Comparison of ENCODE assay signal across 9 cellular contexts in the genomic region with DNA sequence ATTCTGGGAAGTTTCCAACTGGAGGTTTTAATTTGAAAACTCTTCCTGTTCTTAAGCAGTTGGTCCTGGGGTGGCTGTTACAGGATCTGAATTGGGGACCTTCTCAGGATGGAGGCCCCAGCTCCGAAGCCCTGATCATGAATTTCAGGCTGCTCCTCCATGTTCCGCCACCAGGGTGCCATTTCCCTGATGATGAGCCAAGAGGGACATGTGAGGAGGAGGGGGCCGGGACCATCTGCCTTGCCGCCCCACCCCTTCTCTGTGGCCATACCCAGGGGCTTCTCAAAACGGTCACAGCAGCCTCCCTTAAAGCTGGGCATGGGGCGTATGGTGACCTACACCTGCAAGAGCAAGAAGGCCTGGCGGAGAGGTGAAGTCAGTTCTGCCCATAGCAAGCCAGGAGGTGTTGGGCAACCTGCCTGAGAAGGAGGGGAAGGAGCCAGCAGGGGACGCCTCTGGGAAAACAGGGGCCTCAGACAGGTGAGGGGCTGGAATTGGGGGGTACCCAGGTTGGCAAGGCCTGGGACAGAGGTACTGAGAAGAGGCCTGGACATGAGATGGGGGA. TPM values are rescaled to one million over a fixed set of nuclear protein-coding genes. Genes with fewer than 3 reads are reported as not detected.
DNase-seq lines count a peak whose midpoint lies in the region; ATAC-seq and TF ChIP-seq lines count a peak whose summit lies in the region.
"Had no signal": no experiment of that assay in that cellular context is flagged by ENCODE, and none has a peak within 500 bp of the region (broad histone marks: within the 10 kb centered on the region; RNA-seq: fewer than 3 reads in every experiment).

No MANE protein-coding gene starts in this region.

- H3K4me1 ChIP-seq in KMS-11 (ENCODE audit: low read depth, poor library complexity, severe bottlenecking) (peaks cover 25% of the 10 kb centered on the region), osteoblast (ENCODE audit: insufficient read depth, low read length) (peaks cover 7% of the 10 kb centered on the region)

- DNase-seq in activated CD4-positive, alpha-beta T cell treated with anti-CD3 and anti-CD28 coated beads, Interleukin-2, amount 50 U/mL, for 48 hours: peak; percentile 21 to 44
- DNase-seq in activated CD4-positive, alpha-beta T cell treated with anti-CD3 and anti-CD28 coated beads, Interleukin-2, amount 50 U/mL, for 4 hours: no peak
- DNase-seq in astrocyte of the spinal cord (ENCODE audit: low read depth, low spot score): no peak
- peak; percentile 81 for DNase-seq in osteoblast (ENCODE audit: insufficient read length, low spot score, missing footprints)
- DNase-seq in C1 segment of cervical spinal cord (lab: John Stamatoyannopoulos, UW): no peak
- no peak for DNase-seq in cerebellum (ENCODE audit: low spot score)
- DNase-seq: immature natural killer cell had no signal

- H3K4me3 ChIP-seq in KMS-11 (IDR thresholded peaks at IDR 0.05; ENCODE audit: insufficient read depth, low read depth, low read length): no peak overlapping the region
- no peak overlapping the region for H3K4me3 ChIP-seq in astrocyte of the spinal cord (ENCODE audit: low read depth, low read length)
- no peak overlapping the region for H3K4me3 ChIP-seq in osteoblast (ENCODE audit: insufficient read depth, low read length)

- H3K9ac ChIP-seq in KMS-11: no peak overlapping the region

- no peaks in the 10 kb centered on the region for H3K27me3 ChIP-seq in KMS-11 (ENCODE audit: insufficient read depth, low read depth)
- H3K27me3 ChIP-seq in osteoblast (ENCODE audit: insufficient read depth, low read length): no peaks in the 10 kb centered on the region

- H3K36me3 ChIP-seq in KMS-11 (ENCODE audit: insufficient read depth): no peaks in the 10 kb centered on the region
- H3K36me3 ChIP-seq in osteoblast (ENCODE audit: insufficient read depth, low read length): no peaks in the 10 kb centered on the region

- H3K9me3 ChIP-seq in osteoblast (ENCODE audit: low read depth, low read length): no peaks in the 10 kb centered on the region

- H3K4me2 ChIP-seq in KMS-11: no peak overlapping the region
- no peak overlapping the region for H3K4me2 ChIP-seq in osteoblast (ENCODE audit: insufficient read depth, low read length)

- no peak overlapping the region for H2AFZ ChIP-seq in KMS-11 (ENCODE audit: low read depth)
- no peak overlapping the region for H2AFZ ChIP-seq in osteoblast (ENCODE audit: low read length)

- H3K27ac ChIP-seq in KMS-11 (no peak overlapping the region), osteoblast (ENCODE audit: low read depth, low read length) (no peak overlapping the region)

- in situ Hi-C loops in astrocyte of the spinal cord (cut with HindIII; ENCODE audit: low sequenced_read_pairs): no loop called here

- ATAC-seq in HG03460 (IDR thresholded peaks at IDR 0.05; ENCODE audit: unreplicated experiment): no peak

- H3K79me2 ChIP-seq in KMS-11 (ENCODE audit: insufficient read depth, low read depth) (peaks cover 14% of the 10 kb centered on the region), osteoblast (ENCODE audit: insufficient read depth, low read length) (peaks cover 13% of the 10 kb centered on the region)

- TF ChIP-seq CTCF in KMS-11 (conservative IDR thresholded peaks at IDR 0.05; ENCODE audit: low read depth, low read length) (peak; percentile 60; the same call in 1 of the 2 replicates), astrocyte of the spinal cord (IDR thresholded peaks at IDR 0.05; ENCODE audit: low read depth, low read length) (peak; percentile 49), osteoblast (IDR thresholded peaks at IDR 0.05; ENCODE audit: extremely low read depth, low read depth, low read length) (peak; percentile 54)

- H4K20me1 ChIP-seq in KMS-11 (ENCODE audit: insufficient read depth) (no peaks in the 10 kb centered on the region), osteoblast (ENCODE audit: insufficient read depth, low read length) (peaks cover 3% of the 10 kb centered on the region)

RNA-seq across cellular contexts. Expression of gene BAK1, which starts 3.6 kb away (rescaled TPM):
- 13.3 and 13.8 TPM in 2 replicates for total RNA-seq in osteoblast
- 4.8 TPM for total RNA-seq in cerebellum

RNA-seq across cellular contexts. Expression of gene ITPR3, which starts 37.4 kb away (rescaled TPM):
- total RNA-seq in osteoblast (46.7 and 52.2 TPM in 2 replicates), cerebellum (5.2 TPM)

Comparison
In these comparisons a context has a peak if more than half of its experiments do, and no peak if none do; other contexts are left out.
1. DNase-seq: peak in activated CD4-positive, alpha-beta T cell treated with anti-CD3 and anti-CD28 coated beads, Interleukin-2, amount 50 U/mL, for 48 hours (2 of 2) and osteoblast (single experiment); none in activated CD4-positive, alpha-beta T cell treated with anti-CD3 and anti-CD28 coated beads, Interleukin-2, amount 50 U/mL, for 4 hours (0 of 2), astrocyte of the spinal cord (single experiment), C1 segment of cervical spinal cord (0 of 14) and cerebellum (single experiment).
2. Peak in every context shown above with its lines, with median percentiles within 50 percentile points of each other: CTCF ChIP-seq.